Comparison of ENCODE assay signal across 20 cellular contexts in genomic region chr1:47701741-47702515, GRCh38.
"Had no signal": no experiment of that assay in that cellular context is flagged by ENCODE, and none has a peak within 500 bp of the region (broad histone marks: within the 10 kb centered on the region; RNA-seq: fewer than 3 reads in every experiment).

No MANE protein-coding gene starts in this region.

- H3K9me3 ChIP-seq: SJSA1 had no signal

- DNase-seq: activated CD4-positive, alpha-beta T cell treated with anti-CD3 and anti-CD28 coated beads for 48 hours; activated CD4-positive, alpha-beta T cell treated with anti-CD3 and anti-CD28 coated beads, Interleukin-2, amount 50 U/mL, for 4 hours; activated CD8-positive, alpha-beta memory T cell treated with anti-CD3 and anti-CD28 coated beads, Interleukin-2, amount 50 U/mL, for 48 hours; activated CD8-positive, alpha-beta T cell treated with anti-CD3 and anti-CD28 coated beads, Interleukin-2, amount 10 ng/mL, durations not matched to agents 7 days and 5 days; activated naive CD8-positive, alpha-beta T cell treated with anti-CD3 and anti-CD28 coated beads, Interleukin-2, amount 50 U/mL, for 24 hours; activated T-cell treated with anti-CD3 and anti-CD28 coated beads, Interleukin-2, amount 50 U/mL, for 1 hour; amniotic stem cell; KG1; NCI-H1048; NCI-H1930; NCI-H2171; NCI-H226; NCI-H526; PC-3; SHP77; SW 1271 had no signal

- H3K36me3 ChIP-seq: SJSA1 had no signal

- H3K4me3 Mint-ChIP-seq: activated CD8-positive, alpha-beta T cell treated with anti-CD3 and anti-CD28 coated beads, Interleukin-2, amount 10 ng/mL, durations not matched to agents 7 days and 5 days; activated naive CD8-positive, alpha-beta T cell treated with anti-CD3 and anti-CD28 coated beads, Interleukin-2, amount 50 U/mL, for 24 hours; brain; IgD-negative memory B cell had no signal

- H3K27ac ChIP-seq: SJSA1 had no signal

- H3K4me1 Mint-ChIP-seq: activated naive CD8-positive, alpha-beta T cell treated with anti-CD3 and anti-CD28 coated beads, Interleukin-2, amount 50 U/mL, for 24 hours; IgD-negative memory B cell had no signal

- H3K27me3 ChIP-seq: SJSA1 had no signal

- H3K27ac Mint-ChIP-seq: activated CD8-positive, alpha-beta T cell treated with anti-CD3 and anti-CD28 coated beads, Interleukin-2, amount 10 ng/mL, durations not matched to agents 7 days and 5 days; activated naive CD4-positive, alpha-beta T cell treated with anti-CD3 and anti-CD28 coated beads, Interleukin-2, amount 50 U/mL, for 72 hours; activated naive CD8-positive, alpha-beta T cell treated with anti-CD3 and anti-CD28 coated beads, Interleukin-2, amount 50 U/mL, for 24 hours; IgD-negative memory B cell had no signal

- H3K36me3 Mint-ChIP-seq: activated naive CD4-positive, alpha-beta T cell treated with anti-CD3 and anti-CD28 coated beads, Interleukin-2, amount 50 U/mL, for 72 hours; brain; IgD-negative memory B cell had no signal

- H3K4me3 ChIP-seq: SJSA1 had no signal

- H3K9me3 Mint-ChIP-seq: activated naive CD4-positive, alpha-beta T cell treated with anti-CD3 and anti-CD28 coated beads, Interleukin-2, amount 50 U/mL, for 72 hours; activated naive CD8-positive, alpha-beta T cell treated with anti-CD3 and anti-CD28 coated beads, Interleukin-2, amount 50 U/mL, for 24 hours; IgD-negative memory B cell had no signal
